ENCODE assay signal across 10 cellular contexts in genomic region chr2:240819404-240820013, GRCh38. TPM values are rescaled to one million over a fixed set of nuclear protein-coding genes. Genes with fewer than 3 reads are reported as not detected.
DNase-seq lines count a peak whose midpoint lies in the region; TF ChIP-seq lines count a peak whose summit lies in the region.
"Had no signal": no experiment of that assay in that cellular context is flagged by ENCODE, and none has a peak within 500 bp of the region (broad histone marks: within the 10 kb centered on the region; RNA-seq: fewer than 3 reads in every experiment).

No MANE protein-coding gene starts in this region.

- H3K27ac ChIP-seq in left ventricle myocardium inferior (replicated peaks) = no peak overlapping the region

- H3K27me3 ChIP-seq in left ventricle myocardium inferior (ENCODE audit: low read depth) = peaks cover 96% of the 10 kb centered on the region

- peaks cover 25% of the 10 kb centered on the region for H3K4me1 ChIP-seq in left ventricle myocardium inferior

- intact Hi-C loops in left ventricle myocardium inferior (cut with micrococcal nuclease) = no loop called here

- TF ChIP-seq CTCF in left ventricle myocardium inferior (IDR thresholded peaks at IDR 0.05; ENCODE audit: borderline replicate concordance) = no peak

- H3K4me3 ChIP-seq in left ventricle myocardium inferior = peak overlapping the region; percentile 56

- DNase-seq in DMS53 (lab: John Stamatoyannopoulos, UW) = peak; percentile 75
- no peak for DNase-seq in DMS53 treated with DMSO at 0.1 percent for 48 hours (lab: John Stamatoyannopoulos, UW; ENCODE audit: unreplicated experiment)
- peak; percentile 5 for DNase-seq in NCI-H2171 (lab: John Stamatoyannopoulos, UW)
- DNase-seq in left ventricle myocardium inferior = peak; percentile 5
- DNase-seq in retina = peak; percentile 55
- DNase-seq in stimulated activated CD4-positive, alpha-beta T cell treated with anti-CD3 and anti-CD28 coated beads, Interleukin-4, amount 100 ng/mL, for 24 hours = no peak
- no peak for DNase-seq in GDM1 (lab: John Stamatoyannopoulos, UW)
- no peak for DNase-seq in activated gamma-delta T cell (lab: John Stamatoyannopoulos, UW)
- DNase-seq: HFFc6, SW 1271 had no signal

- H3K36me3 ChIP-seq in left ventricle myocardium inferior = no peaks in the 10 kb centered on the region

- peaks cover 17% of the 10 kb centered on the region for H3K9me3 ChIP-seq in left ventricle myocardium inferior (replicated peaks)

RNA-seq across cellular contexts. Expression of gene KIF1A, which starts 0.5 kb away (rescaled TPM):
- 2.0 TPM for total RNA-seq in left ventricle myocardium inferior
- total RNA-seq: HFFc6 had no signal

RNA-seq across cellular contexts. Expression of gene AGXT, which starts 49.1 kb away (rescaled TPM):
- total RNA-seq in left ventricle myocardium inferior = not detected
- total RNA-seq: HFFc6 had no signal

Comparison
In these comparisons a context has a peak if more than half of its experiments do, and no peak if none do; other contexts are left out.
1. DNase-seq: peak in DMS53 (single experiment), NCI-H2171 (single experiment), left ventricle myocardium inferior (single experiment) and retina (single experiment); none in DMS53 treated with DMSO at 0.1 percent for 48 hours (single experiment), stimulated activated CD4-positive, alpha-beta T cell treated with anti-CD3 and anti-CD28 coated beads, Interleukin-4, amount 100 ng/mL, for 24 hours (single experiment), GDM1 (single experiment) and activated gamma-delta T cell (single experiment).